In genomic region chr20:51070635-51071034, GRCh38 we compare ENCODE assay signal across 1 cellular context.
TF ChIP-seq lines count a peak whose summit lies in the region.

No MANE protein-coding gene starts in this region.

TF ChIP-seq in WTC11, 78 proteins besides CTCF, POLR2A, EP300 and RAD21:
- TF ChIP-seq ZNF425 (CRISPR knock-in tag; conservative IDR thresholded peaks at IDR 0.05): no peak
- no peak for TF ChIP-seq ZNF281 (CRISPR knock-in tag; IDR thresholded peaks at IDR 0.05)
- TF ChIP-seq ATF6 (CRISPR knock-in tag; IDR thresholded peaks at IDR 0.05): no peak
- TF ChIP-seq ZNF232 (CRISPR knock-in tag; IDR thresholded peaks at IDR 0.05): no peak
- no peak for TF ChIP-seq RORB (CRISPR knock-in tag; IDR thresholded peaks at IDR 0.05)
- TF ChIP-seq KAT7 (CRISPR knock-in tag; IDR thresholded peaks at IDR 0.05; ENCODE audit: borderline replicate concordance): no peak
- TF ChIP-seq ZNF121 (CRISPR knock-in tag; IDR thresholded peaks at IDR 0.05): no peak
- no peak for TF ChIP-seq ETV6 (CRISPR knock-in tag; IDR thresholded peaks at IDR 0.05)
